8 cellular contexts compared by ENCODE assay signal in genomic region chr4:184313710-184314659, GRCh38.
DNase-seq lines count a peak whose midpoint lies in the region; ATAC-seq and TF ChIP-seq lines count a peak whose summit lies in the region.

No MANE protein-coding gene starts in this region.

- H3K4me1 Mint-ChIP-seq in HFFc6 (ENCODE audit: low read depth): no peaks in the 10 kb centered on the region

- no peak overlapping the region for H3K4me3 Mint-ChIP-seq in HFFc6

- peaks cover 11% of the 10 kb centered on the region for H3K27me3 Mint-ChIP-seq in HFFc6 (ENCODE audit: insufficient read depth)

- ATAC-seq in GM18502 (IDR thresholded peaks at IDR 0.05; ENCODE audit: poor library complexity, unreplicated experiment): peak; percentile 75
- ATAC-seq in GM21390 (IDR thresholded peaks at IDR 0.05; ENCODE audit: unreplicated experiment): peak; percentile 58
- peak; percentile 60 for ATAC-seq in HG03469 (IDR thresholded peaks at IDR 0.05; ENCODE audit: unreplicated experiment)

- DNase-seq in germinal center (ENCODE audit: low spot score): peak; percentile 43
- no peak for DNase-seq in NCI-H226
- DNase-seq in cerebellar cortex (ENCODE audit: low spot score): no peak
- DNase-seq in activated CD4-positive, CD25-positive, alpha-beta regulatory T cell treated with anti-CD3 and anti-CD28 coated beads, Interleukin-2, amount 50 U/mL, for 72 hours: no peak
- no peak for DNase-seq in HFFc6

- H3K9me3 Mint-ChIP-seq in HFFc6: no peaks in the 10 kb centered on the region

- H3K27ac Mint-ChIP-seq in HFFc6: no peak overlapping the region

- no peaks in the 10 kb centered on the region for H3K36me3 Mint-ChIP-seq in HFFc6 (ENCODE audit: low read depth)

- no peak for TF ChIP-seq CTCF in HFFc6 (IDR thresholded peaks at IDR 0.05)
